ENCODE assay signal across 15 cellular contexts in the genomic region with DNA sequence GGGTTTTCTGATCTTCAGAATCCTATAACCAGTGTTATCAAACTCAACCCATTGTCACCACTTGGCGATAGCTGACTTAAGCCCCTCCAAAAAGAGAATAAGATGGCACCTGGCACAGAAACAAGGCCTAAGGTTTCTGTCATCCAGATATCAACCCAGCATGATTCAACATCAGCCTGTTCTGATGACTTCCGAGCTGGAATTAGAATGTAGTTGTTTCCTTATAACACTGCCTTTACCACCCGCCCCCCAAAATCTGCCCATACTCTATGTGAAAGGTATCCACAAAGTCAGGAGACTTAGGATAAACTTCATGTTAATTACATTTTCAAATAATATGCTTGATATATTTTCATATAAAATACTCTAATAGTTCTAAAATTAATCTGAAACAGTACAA. TPM values are rescaled to one million over a fixed set of nuclear protein-coding genes. Genes with fewer than 3 reads are reported as not detected.
DNase-seq lines count a peak whose midpoint lies in the region; ATAC-seq and TF ChIP-seq lines count a peak whose summit lies in the region.
"Had no signal": no experiment of that assay in that cellular context is flagged by ENCODE, and none has a peak within 500 bp of the region (broad histone marks: within the 10 kb centered on the region; RNA-seq: fewer than 3 reads in every experiment).

No MANE protein-coding gene starts in this region.

- H3K4me3 Mint-ChIP-seq in activated CD4-positive, alpha-beta T cell treated with anti-CD3 and anti-CD28 coated beads for 36 hours = peak overlapping the region; percentile 23
- H3K4me3 Mint-ChIP-seq: memory B cell had no signal

- no peaks in the 10 kb centered on the region for H3K36me3 ChIP-seq in adipocyte (ENCODE audit: control insufficient read depth, insufficient read depth, low read length, severe bottlenecking)
- H3K36me3 ChIP-seq in stomach = peaks cover 0 to 14% (median 9%) of the 10 kb centered on the region in 4 donors

- H3K4me1 ChIP-seq in adipocyte (ENCODE audit: control insufficient read depth, insufficient read depth, low read length) (peaks cover 56% of the 10 kb centered on the region), stomach (peaks cover 51 to 63% (median 58%) of the 10 kb centered on the region in 4 donors)
- H3K4me1 ChIP-seq: Caco-2 had no signal

- H3K27me3 Mint-ChIP-seq in activated CD4-positive, alpha-beta T cell treated with anti-CD3 and anti-CD28 coated beads for 36 hours = no peaks in the 10 kb centered on the region
- H3K27me3 Mint-ChIP-seq: activated CD8-positive, alpha-beta memory T cell treated with anti-CD3 and anti-CD28 coated beads, Interleukin-2, amount 10 ng/mL, durations not matched to agents 7 days and 5 days; memory B cell had no signal

- intact Hi-C loops in activated CD4-positive, alpha-beta T cell treated with anti-CD3 and anti-CD28 coated beads for 36 hours (cut with DNase I, micrococcal nuclease) = loop anchor here in 1 of 2 experiments (10.0 kb wide), 1 partner anchor 1376 kb away; no protein-coding TSS in a partner anchor
- intact Hi-C loops in stomach (cut with DNase I; ENCODE audit: low total_unique reads) = no loop called here

- H3K27ac ChIP-seq in stomach = peak overlapping the region in 4 of 5 donors; percentile 99 to 100 (median 100)

- no peak for DNase-seq in activated CD4-positive, alpha-beta T cell treated with anti-CD3 and anti-CD28 coated beads for 36 hours
- DNase-seq in activated CD4-positive, alpha-beta T cell treated with anti-CD3 and anti-CD28 coated beads for 48 hours = no peak
- DNase-seq in adipocyte (ENCODE audit: low read depth) (no peak), islet precursor cell (peak; percentile 7), stomach (no peak), OCI-M2 (lab: John Stamatoyannopoulos, UW; ENCODE audit: unreplicated experiment) (no peak)
- DNase-seq: activated CD8-positive, alpha-beta memory T cell treated with anti-CD3 and anti-CD28 coated beads, Interleukin-2, amount 10 ng/mL, durations not matched to agents 7 days and 5 days; Caco-2; KBM-7; NCI-H1930; SIG-M5 had no signal

- peak overlapping the region; percentile 98 for H3K4me3 ChIP-seq in adipocyte (ENCODE audit: low read length)
- peak overlapping the region; percentile 64 to 98 (median 78) for H3K4me3 ChIP-seq in stomach

- no peaks in the 10 kb centered on the region for H3K27me3 ChIP-seq in adipocyte (replicated peaks; ENCODE audit: control insufficient read depth, insufficient read depth, low read length)
- no peaks in the 10 kb centered on the region for H3K27me3 ChIP-seq in stomach

- WGBS in stomach, 5 donors = 60 to 82% (median 75%) methylated on average over 3 of the region's 3 CpGs

- TF ChIP-seq POLR2A in stomach (IDR thresholded peaks at IDR 0.05) = no peak

- no peak for ATAC-seq in activated CD4-positive, alpha-beta T cell treated with anti-CD3 and anti-CD28 coated beads for 36 hours
- no peak for ATAC-seq in HG02588 (IDR thresholded peaks at IDR 0.05; ENCODE audit: unreplicated experiment)
- no peak for ATAC-seq in HG03469 (IDR thresholded peaks at IDR 0.05; ENCODE audit: unreplicated experiment)
- ATAC-seq: activated CD8-positive, alpha-beta memory T cell treated with anti-CD3 and anti-CD28 coated beads, Interleukin-2, amount 10 ng/mL, durations not matched to agents 7 days and 5 days had no signal

- POLR2A ChIA-PET in activated CD4-positive, alpha-beta T cell treated with anti-CD3 and anti-CD28 coated beads for 36 hours (lab: Charles Lee) = no interaction called here

- no peak for TF ChIP-seq EP300 in stomach (IDR thresholded peaks at IDR 0.05)

- peaks cover 57% of the 10 kb centered on the region for H3K4me1 Mint-ChIP-seq in activated CD4-positive, alpha-beta T cell treated with anti-CD3 and anti-CD28 coated beads for 36 hours

- TF ChIP-seq CTCF in stomach (IDR thresholded peaks at IDR 0.05) = no peak

- no peaks in the 10 kb centered on the region for H3K9me3 Mint-ChIP-seq in activated CD4-positive, alpha-beta T cell treated with anti-CD3 and anti-CD28 coated beads for 36 hours (ENCODE audit: low read depth)
- H3K9me3 Mint-ChIP-seq: memory B cell had no signal

- H3K9me3 ChIP-seq in adipocyte (ENCODE audit: control insufficient read depth, low read length) (no peaks in the 10 kb centered on the region), stomach (no peaks in the 10 kb centered on the region)
- H3K9me3 ChIP-seq: Caco-2 had no signal

- CTCF ChIA-PET in activated CD4-positive, alpha-beta T cell treated with anti-CD3 and anti-CD28 coated beads for 36 hours (lab: Charles Lee) = no interaction called here

- peaks cover 20% of the 10 kb centered on the region for H3K36me3 Mint-ChIP-seq in activated CD4-positive, alpha-beta T cell treated with anti-CD3 and anti-CD28 coated beads for 36 hours (ENCODE audit: low read depth)
- H3K36me3 Mint-ChIP-seq: memory B cell had no signal

- peak overlapping the region; percentile 77 for H3K27ac Mint-ChIP-seq in activated CD4-positive, alpha-beta T cell treated with anti-CD3 and anti-CD28 coated beads for 36 hours
- H3K27ac Mint-ChIP-seq: memory B cell, progenitor cell of endocrine pancreas had no signal

- peak overlapping the region; percentile 100 for H3K9ac ChIP-seq in adipocyte (ENCODE audit: low read length)

RNA-seq across cellular contexts. Expression of gene KLF9, which starts 5.2 kb away (rescaled TPM):
- total RNA-seq in activated CD4-positive, alpha-beta T cell treated with anti-CD3 and anti-CD28 coated beads for 36 hours = 10 to 100 TPM; 20.2 to 22.3 TPM
- total RNA-seq in stomach = 100 to 1,000 TPM in 2 of 5 donors, 10 to 100 TPM in 3; 37.3 to 174 (median 95.3) TPM
- polyA plus RNA-seq in stomach = 10 to 100 TPM; 27.9 to 35.9 (median 28.4) TPM
